In the genomic region with DNA sequence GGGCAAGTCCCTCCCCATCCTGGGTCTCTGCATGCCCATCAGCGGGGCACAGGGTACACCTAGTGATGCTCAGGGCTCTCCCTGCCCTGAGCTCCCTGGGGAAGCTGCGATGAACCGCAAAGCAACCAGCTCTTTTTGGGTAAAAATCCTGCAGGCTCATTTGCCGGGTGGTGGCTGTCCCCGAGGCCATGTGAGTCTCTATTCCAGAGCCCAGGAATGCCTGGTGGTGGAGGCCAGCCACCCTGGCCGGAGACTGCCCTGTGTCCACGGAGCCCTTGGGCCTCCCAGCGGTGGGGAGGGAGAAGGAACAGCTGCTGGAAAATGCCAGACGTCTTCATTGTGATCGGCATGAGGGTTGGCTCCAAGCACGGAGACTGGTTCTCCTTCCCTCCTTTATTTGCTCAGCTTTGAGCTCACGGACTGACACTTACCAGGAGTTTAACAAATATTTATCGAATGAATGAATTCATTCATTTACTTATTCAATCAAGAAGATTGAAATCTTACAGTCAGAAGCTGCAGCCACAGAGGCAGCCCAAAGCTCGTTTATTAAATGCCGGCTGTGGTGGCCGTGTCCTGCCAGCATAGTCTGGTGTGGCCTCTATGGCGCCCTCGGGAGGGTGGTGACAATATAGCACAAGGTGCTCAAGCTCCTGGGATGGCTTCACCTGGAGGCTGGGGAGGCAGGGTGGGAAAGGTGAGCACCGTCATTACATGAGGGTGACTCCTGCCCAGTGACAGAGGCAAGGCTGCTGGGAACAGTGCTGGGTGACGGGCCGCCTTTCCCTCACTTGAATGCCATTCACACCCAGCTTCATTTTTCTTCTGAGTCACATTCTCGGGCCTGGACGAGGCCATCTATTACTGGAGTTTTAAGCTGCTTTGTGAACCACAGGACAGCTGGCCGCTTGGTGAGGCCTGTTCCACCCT, we compare ENCODE assay signal across 8 cellular contexts. TPM values are rescaled to one million over a fixed set of nuclear protein-coding genes. Genes with fewer than 3 reads are reported as not detected.
DNase-seq lines count a peak whose midpoint lies in the region; ATAC-seq, FAIRE-seq and TF ChIP-seq lines count a peak whose summit lies in the region.

No MANE protein-coding gene starts in this region.

- H3K36me3 ChIP-seq in GM12878 (ENCODE audit: control insufficient read depth in 2 of 2, insufficient read depth in 2 of 2, low read length in 1 of 2) = no peaks in the 10 kb centered on the region
- no peaks in the 10 kb centered on the region for H3K36me3 ChIP-seq in vagina
- H3K36me3 ChIP-seq in MM.1S (replicated peaks; ENCODE audit: insufficient read depth, low read length) = no peaks in the 10 kb centered on the region

- no peak overlapping the region for H3K4me2 ChIP-seq in GM12878 (ENCODE audit: control insufficient read depth, insufficient read depth)
- H3K4me2 ChIP-seq in MM.1S (ENCODE audit: low read depth, low read length) = no peak overlapping the region

- FAIRE-seq in GM12878 (lab: Jason Lieb, UNC) = no peak

- SMC1A ChIA-PET in GM12878 (lab: Charles Lee; ENCODE audit: uncharacterized antibody, unreplicated experiment) = no interaction called here

- RAD21 ChIA-PET in GM12878 (lab: Charles Lee; ENCODE audit: unreplicated experiment) = no interaction called here

- H3K27me3 ChIP-seq in GM12878 (replicated peaks in 1 of 2; ENCODE audit: control insufficient read depth in 2 of 2, insufficient read depth in 2 of 2, low read length in 1 of 2) = no peaks in the 10 kb centered on the region
- H3K27me3 ChIP-seq in vagina = no peaks in the 10 kb centered on the region
- H3K27me3 ChIP-seq in MM.1S (replicated peaks; ENCODE audit: insufficient read depth, low read length) = peaks cover 50% of the 10 kb centered on the region

- H3F3A ChIP-seq in MM.1S (ENCODE audit: insufficient read depth, low read length) = no peaks in the 10 kb centered on the region

- DNase-seq in DMS53 (lab: John Stamatoyannopoulos, UW) = peak; percentile 75
- peak; percentile 69 for DNase-seq in LHCN-M2 (ENCODE audit: low read depth)
- no peak for DNase-seq in GM12878 (ENCODE audit: low read depth, low spot score)
- peak; percentile 83 for DNase-seq in left lobe of liver (ENCODE audit: low spot score)
- DNase-seq in vagina (ENCODE audit: extremely low spot score in 2 of 2) = no peak
- DNase-seq in MM.1S = no peak
- DNase-seq in NCI-H2081 treated with DMSO at 0.1 percent for 48 hours (lab: John Stamatoyannopoulos, UW) = no peak

- BruUV-seq in GM12878 (replicated peaks; lab: Mats Ljungman, UMichigan) = no TSS peak

- H3K9ac ChIP-seq in GM12878 (ENCODE audit: control insufficient read depth, insufficient read depth, low read length) (no peak overlapping the region), MM.1S (ENCODE audit: low read length) (no peak overlapping the region)

- CTCF ChIA-PET in GM12878 (lab: Yijun Ruan, JAX) = interaction anchor here (0.6 to 1.2 kb wide), 3 partner anchors 24 to 177 kb away, joined by 3 read pairs; no protein-coding TSS in a partner anchor

- TF ChIP-seq CTCF in GM12878 (IDR thresholded peaks at IDR 0.05 in 2 of 3, conservative IDR thresholded peaks at IDR 0.05 in 1 of 3; ENCODE audit: control insufficient read depth in 2 of 3, extremely low read depth in 1 of 3, insufficient read depth in 1 of 3, low read depth in 3 of 3, low read length in 3 of 3) = peak in 2 of 3 experiments; percentile 19 to 21; a peak in 2 of 6 replicates
- TF ChIP-seq CTCF in vagina (IDR thresholded peaks at IDR 0.05) = peak in 2 of 3 experiments; percentile 21 to 45
- no peak for TF ChIP-seq CTCF in MM.1S (IDR thresholded peaks at IDR 0.05; ENCODE audit: low read length)

- H3K9me3 ChIP-seq in GM12878 (replicated peaks; ENCODE audit: control insufficient read depth, insufficient read depth, low read length) (no peaks in the 10 kb centered on the region), vagina (no peaks in the 10 kb centered on the region), MM.1S (replicated peaks; ENCODE audit: insufficient read depth, low read length) (no peaks in the 10 kb centered on the region)

- POLR2A ChIA-PET in GM12878 (lab: Charles Lee) = no interaction called here

- no peaks in the 10 kb centered on the region for H3K9me2 ChIP-seq in MM.1S (replicated peaks; ENCODE audit: insufficient read depth, low read length)

- no peaks in the 10 kb centered on the region for H4K20me1 ChIP-seq in GM12878 (ENCODE audit: control insufficient read depth, insufficient read depth)
- H4K20me1 ChIP-seq in MM.1S (ENCODE audit: insufficient read depth, low read length) = no peaks in the 10 kb centered on the region

- H3K79me2 ChIP-seq in GM12878 (ENCODE audit: control insufficient read depth, insufficient read depth, low read length) = no peaks in the 10 kb centered on the region
- H3K79me2 ChIP-seq in MM.1S (ENCODE audit: low read length) = no peaks in the 10 kb centered on the region

- ATAC-seq in GM12878 (0 out of 3 replicates have a peak, but pooled peaks have one; percentile 27), left lobe of liver (peak; percentile 98), HG03342 (IDR thresholded peaks at IDR 0.05; ENCODE audit: unreplicated experiment) (no peak)

- TF ChIP-seq POLR2A in GM12878 (IDR thresholded peaks at IDR 0.05; ENCODE audit: low read depth, low read length) (no peak), vagina (IDR thresholded peaks at IDR 0.05) (no peak)

- WGBS in GM12878 (ENCODE audit: insufficient coverage, insufficient replicate concordance, low lambda C conversion rate, missing lambda C conversion rate) = 40% methylated on average over 24 of the region's 24 CpGs

- no peak overlapping the region for H2AFZ ChIP-seq in GM12878 (ENCODE audit: control insufficient read depth, low read depth, low read length)
- no peak overlapping the region for H2AFZ ChIP-seq in MM.1S (ENCODE audit: low read length)

- H3K4me1 ChIP-seq in GM12878 (ENCODE audit: control insufficient read depth, insufficient read depth, low read length) (no peaks in the 10 kb centered on the region), vagina (peaks cover 9% of the 10 kb centered on the region), MM.1S (ENCODE audit: low read length) (no peaks in the 10 kb centered on the region)

- H3K4me3 ChIP-seq in GM12878 (no peak overlapping the region), vagina (no peak overlapping the region), MM.1S (ENCODE audit: low read length) (no peak overlapping the region)

- TF ChIP-seq RAD21 in GM12878 (IDR thresholded peaks at IDR 0.05; ENCODE audit: insufficient read depth, low read depth, low read length) = no peak

- in situ Hi-C loops in GM12878 (cut with MboI) = no loop called here

- intact Hi-C loops in GM12878 (cut with micrococcal nuclease; ENCODE audit: unreplicated experiment) (no loop called here), vagina (cut with DNase I) (no loop called here)

- TF ChIP-seq EP300 in GM12878 (IDR thresholded peaks at IDR 0.05; ENCODE audit: borderline replicate concordance in 1 of 2, control insufficient read depth in 1 of 2, low read depth in 2 of 2, low read length in 2 of 2) = no peak

- H3K27ac ChIP-seq in GM12878 (ENCODE audit: control insufficient read depth, insufficient read depth) = no peak overlapping the region
- peak overlapping the region; percentile 17 for H3K27ac ChIP-seq in vagina
- no peak overlapping the region for H3K27ac ChIP-seq in MM.1S (ENCODE audit: low read length)

TF ChIP-seq in GM12878, 131 proteins besides CTCF, POLR2A, EP300 and RAD21:
- no peak for TF ChIP-seq ZNF207 (IDR thresholded peaks at IDR 0.05; ENCODE audit: borderline replicate concordance)

RNA-seq across cellular contexts. Expression of a gene that starts 31.1 kb away (rescaled TPM):
- not detected in 2 replicates for total RNA-seq in LHCN-M2 (2014; rRNA removed)
- polyA plus RNA-seq in LHCN-M2 (2012) = 0.01 TPM
- total RNA-seq in GM12878 (2013; cell fraction: nucleolus; rRNA removed) = not detected in 2 replicates
- total RNA-seq in GM12878 (2014; rRNA removed) = 0.11 TPM in 1 of 2 replicates, not detected in the other
- not detected in 2 replicates for total RNA-seq in GM12878 (2014; rRNA removed; fragmentation: Illumina TruSeq; extraction: Trizol)
- total RNA-seq in GM12878 (2021) = 0.05 TPM in 1 of 2 replicates, not detected in the other
- not detected for polyA plus RNA-seq in GM12878 (2011; ENCODE audit: low read depth)
- polyA plus RNA-seq in GM12878 (2011; rRNA removed) = not detected in 2 replicates
- not detected in 2 replicates for polyA plus RNA-seq in GM12878 (2011; cell fraction: cytosol; rRNA removed)
- not detected in 2 replicates for polyA plus RNA-seq in GM12878 (2011; cell fraction: nucleus; rRNA removed)
- 0.04 TPM in 2 replicates for polyA plus RNA-seq in GM12878 (2012)
- polyA plus RNA-seq in GM12878 (2014; fragmentation: Illumina TruSeq; extraction: Trizol) = not detected in 2 replicates
- not detected for polyA plus RNA-seq in GM12878 (2014; fragmentation: Nextera tagmentation; extraction: Ambion mirVana)
- not detected in 2 replicates for polyA plus RNA-seq in GM12878 (2014; rRNA removed)
- under 1 TPM in 1 of 2 experiments, not detected in 1; 0.05 TPM for polyA plus RNA-seq in GM12878 (2016; fragmentation: Nextera tagmentation; extraction: Ambion mirVana)
- not detected in 2 replicates for polyA minus RNA-seq in GM12878 (2011; rRNA and poly(A)+ RNA removed)
- polyA minus RNA-seq in GM12878 (2011; cell fraction: cytosol; rRNA and poly(A)+ RNA removed) = not detected in 2 replicates
- not detected in 2 replicates for polyA minus RNA-seq in GM12878 (2011; cell fraction: nucleus; rRNA and poly(A)+ RNA removed)
- total RNA-seq in left lobe of liver = not detected
- total RNA-seq in vagina = 2.0 TPM

Comparison
In these comparisons a context has a peak if more than half of its experiments do, and no peak if none do; other contexts are left out.
1. DNase-seq: peak in DMS53 (single experiment), LHCN-M2 (single experiment) and left lobe of liver (single experiment); none in GM12878 (single experiment), vagina (0 of 2), MM.1S (single experiment) and NCI-H2081 treated with DMSO at 0.1 percent for 48 hours (single experiment).